Comparison of ENCODE assay signal across 8 cellular contexts in the genomic region with DNA sequence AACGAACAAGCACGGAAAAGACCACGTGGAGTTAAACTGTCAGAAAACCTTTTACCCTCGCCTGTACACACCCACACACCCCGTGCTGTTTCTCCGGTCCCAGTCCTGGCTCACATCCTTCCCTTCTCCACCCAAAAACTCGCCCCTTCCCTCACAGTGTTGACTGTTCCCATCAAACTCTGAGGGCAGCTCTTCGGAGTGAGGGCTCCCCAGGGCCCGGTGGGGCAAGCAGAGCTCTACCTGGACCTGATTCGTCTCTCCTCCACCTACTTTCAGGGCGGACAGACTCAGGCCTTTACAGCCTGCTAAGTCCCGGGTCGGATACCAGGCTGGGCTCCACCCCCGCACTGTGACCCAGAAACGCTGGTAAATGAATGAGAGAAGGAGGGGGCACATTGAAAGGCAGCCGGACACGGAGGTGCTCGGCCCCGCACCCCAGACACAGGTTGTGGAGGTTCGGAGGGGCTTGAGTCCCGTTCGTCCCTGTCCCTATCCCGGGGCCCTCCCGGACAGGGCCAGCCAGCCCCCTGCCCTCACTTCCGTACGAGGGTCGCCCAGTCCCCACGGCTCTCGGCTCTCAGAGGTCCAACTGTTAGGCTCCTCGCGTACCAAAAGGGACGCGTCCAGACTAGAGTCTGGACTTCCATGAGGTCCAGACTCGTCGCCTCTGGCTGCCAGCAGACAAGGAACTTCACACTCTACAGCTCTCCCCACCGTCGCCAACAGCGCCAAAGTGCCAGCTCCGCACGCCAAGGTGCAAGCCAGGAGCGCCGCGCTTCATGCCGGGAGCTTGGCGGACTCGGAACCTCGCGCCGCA. TPM values are rescaled to one million over a fixed set of nuclear protein-coding genes. Genes with fewer than 3 reads are reported as not detected.
DNase-seq lines count a peak whose midpoint lies in the region; ATAC-seq, FAIRE-seq and TF ChIP-seq lines count a peak whose summit lies in the region.

No MANE protein-coding gene starts in this region.

- no peak overlapping the region for H3K9ac ChIP-seq in mesendoderm (ENCODE audit: low read length)

- no peak overlapping the region for H2BK15ac ChIP-seq in mesendoderm (replicated peaks; ENCODE audit: low read depth)

- no peaks in the 10 kb centered on the region for H3K9me3 Mint-ChIP-seq in endothelial cell (ENCODE audit: unreplicated experiment)
- H3K9me3 Mint-ChIP-seq in stimulated activated naive B cell treated with anti-CD40 and anti-IgM and Interleukin-4, amounts not matched to agents 10 μg/mL and 1 μg/mL and 100 μg/mL, for 72 hours: no peaks in the 10 kb centered on the region

- H3K4me2 ChIP-seq in mesendoderm (ENCODE audit: low read length): no peak overlapping the region

- no peaks in the 10 kb centered on the region for H3K4me1 ChIP-seq in mesendoderm (ENCODE audit: control insufficient read depth, low read depth, low read length)

- H3K4me3 Mint-ChIP-seq in endothelial cell (ENCODE audit: unreplicated experiment): no peak overlapping the region
- peak overlapping the region; percentile 83 to 90 for H3K4me3 Mint-ChIP-seq in stimulated activated naive B cell treated with anti-CD40 and anti-IgM and Interleukin-4, amounts not matched to agents 10 μg/mL and 1 μg/mL and 100 μg/mL, for 72 hours

- H3K27me3 ChIP-seq in mesendoderm (ENCODE audit: insufficient read depth, low read length, poor library complexity): no peaks in the 10 kb centered on the region

- no peak overlapping the region for H3K18ac ChIP-seq in mesendoderm (ENCODE audit: low read length)

- H3K27ac ChIP-seq in mesendoderm (ENCODE audit: low read depth, low read length): no peak overlapping the region

- no peaks in the 10 kb centered on the region for H3K79me1 ChIP-seq in mesendoderm (ENCODE audit: low read length)

- H4K8ac ChIP-seq in mesendoderm (ENCODE audit: low read depth, low read length): no peak overlapping the region

- H3K27ac Mint-ChIP-seq in endothelial cell (ENCODE audit: unreplicated experiment): no peak overlapping the region
- H3K27ac Mint-ChIP-seq in stimulated activated naive B cell treated with anti-CD40 and anti-IgM and Interleukin-4, amounts not matched to agents 10 μg/mL and 1 μg/mL and 100 μg/mL, for 72 hours: peak overlapping the region; percentile 65

- TF ChIP-seq CTCF in endothelial cell (IDR thresholded peaks at IDR 0.05; ENCODE audit: unreplicated experiment): no peak

- no peak overlapping the region for H2AK5ac ChIP-seq in mesendoderm (ENCODE audit: low read length)

- H3K27me3 Mint-ChIP-seq in endothelial cell (ENCODE audit: unreplicated experiment): peaks cover 1% of the 10 kb centered on the region
- H3K27me3 Mint-ChIP-seq in stimulated activated naive B cell treated with anti-CD40 and anti-IgM and Interleukin-4, amounts not matched to agents 10 μg/mL and 1 μg/mL and 100 μg/mL, for 72 hours: peaks cover 9% of the 10 kb centered on the region in 2 donors

- peak; percentile 57 for FAIRE-seq in GM19239 (lab: Jason Lieb, UNC)

- no peaks in the 10 kb centered on the region for H3K79me2 ChIP-seq in mesendoderm (ENCODE audit: control insufficient read depth, insufficient read depth, low read length)

- no peaks in the 10 kb centered on the region for H3K4me1 Mint-ChIP-seq in endothelial cell (ENCODE audit: unreplicated experiment)
- H3K4me1 Mint-ChIP-seq in stimulated activated naive B cell treated with anti-CD40 and anti-IgM and Interleukin-4, amounts not matched to agents 10 μg/mL and 1 μg/mL and 100 μg/mL, for 72 hours: peaks cover 6 to 9% of the 10 kb centered on the region in 2 donors

- peaks cover 3% of the 10 kb centered on the region for H3K36me3 Mint-ChIP-seq in endothelial cell (ENCODE audit: low read depth, unreplicated experiment)
- no peaks in the 10 kb centered on the region for H3K36me3 Mint-ChIP-seq in stimulated activated naive B cell treated with anti-CD40 and anti-IgM and Interleukin-4, amounts not matched to agents 10 μg/mL and 1 μg/mL and 100 μg/mL, for 72 hours

- no peak overlapping the region for H2BK120ac ChIP-seq in mesendoderm (ENCODE audit: low read depth, low read length)

- no peak overlapping the region for H3K4ac ChIP-seq in mesendoderm (ENCODE audit: low read depth, low read length)

- no peak overlapping the region for H4K5ac ChIP-seq in mesendoderm (ENCODE audit: low read length)

- peak; percentile 27 for DNase-seq in 8988T
- peak; percentile 30 for DNase-seq in GM19239 (ENCODE audit: insufficient read length, low spot score)
- DNase-seq in activated CD4-positive, alpha-beta T cell treated with anti-CD3 and anti-CD28 coated beads for 48 hours: peak; percentile 44
- DNase-seq in endothelial cell (ENCODE audit: low spot score): peak; percentile 41
- DNase-seq in mesendoderm: no peak
- peak; percentile 15 for DNase-seq in stimulated activated naive B cell treated with anti-CD40 and anti-IgM and Interleukin-4, amounts not matched to agents 10 μg/mL and 1 μg/mL and 100 μg/mL, for 72 hours
- DNase-seq in HPDE6-E6E7 (ENCODE audit: extremely low spot score): no peak

- H2BK5ac ChIP-seq in mesendoderm (ENCODE audit: low read length): no peak overlapping the region

- no peak overlapping the region for H3K23ac ChIP-seq in mesendoderm (ENCODE audit: low read length)

- peak; percentile 81 to 84 for ATAC-seq in stimulated activated naive B cell treated with anti-CD40 and anti-IgM and Interleukin-4, amounts not matched to agents 10 μg/mL and 1 μg/mL and 100 μg/mL, for 72 hours (replicated peaks)
- ATAC-seq in GM21515 (IDR thresholded peaks at IDR 0.05; ENCODE audit: unreplicated experiment): no peak

- WGBS in mesendoderm (ENCODE audit: extremely low coverage, insufficient coverage, low lambda C conversion rate): no CpG with 5 or more reads among the region's 49 CpGs

- H3K36me3 ChIP-seq in mesendoderm (ENCODE audit: control insufficient read depth, insufficient read depth, low read length): no peaks in the 10 kb centered on the region

- H3K56ac ChIP-seq in mesendoderm (ENCODE audit: low read length): peak overlapping the region; percentile 49

- no peak overlapping the region for H3K4me3 ChIP-seq in mesendoderm (ENCODE audit: low read length)

RNA-seq across cellular contexts. Expression of gene ASL, which starts 31.7 kb away (rescaled TPM):
- 48.3 TPM for total RNA-seq in endothelial cell (ENCODE audit: unreplicated experiment)
- 14.5 TPM for polyA plus RNA-seq in mesendoderm (2013, experiment 1 of 2)
- 14.9 TPM for polyA plus RNA-seq in mesendoderm (2013, experiment 2 of 2)

Comparison
In these comparisons a context has a peak if more than half of its experiments do, and no peak if none do; other contexts are left out.
1. DNase-seq: peak in 8988T (single experiment), GM19239 (single experiment), activated CD4-positive, alpha-beta T cell treated with anti-CD3 and anti-CD28 coated beads for 48 hours (single experiment), endothelial cell (single experiment) and stimulated activated naive B cell treated with anti-CD40 and anti-IgM and Interleukin-4, amounts not matched to agents 10 μg/mL and 1 μg/mL and 100 μg/mL, for 72 hours (single experiment); none in mesendoderm (single experiment) and HPDE6-E6E7 (single experiment).